Comparison of ENCODE assay signal across 8 cellular contexts in the genomic region with DNA sequence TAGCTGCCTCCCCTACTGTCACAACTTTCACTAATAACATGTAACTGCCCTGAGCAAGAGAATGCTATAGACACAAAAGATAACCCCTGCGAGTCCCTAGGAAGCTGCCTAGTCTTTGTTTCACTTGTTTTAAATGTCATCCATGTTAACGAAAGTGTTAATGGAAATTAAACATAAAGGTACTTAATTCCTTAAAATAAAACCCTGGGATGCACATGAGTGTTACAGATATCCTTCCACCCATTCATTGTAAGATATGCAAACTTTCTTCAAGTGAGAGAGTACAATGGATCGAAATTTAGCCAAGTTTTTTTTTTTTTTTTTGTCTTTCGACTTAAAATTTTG. TPM values are rescaled to one million over a fixed set of nuclear protein-coding genes. Genes with fewer than 3 reads are reported as not detected.
DNase-seq lines count a peak whose midpoint lies in the region; ATAC-seq and TF ChIP-seq lines count a peak whose summit lies in the region.
"Had no signal": no experiment of that assay in that cellular context is flagged by ENCODE, and none has a peak within 500 bp of the region (broad histone marks: within the 10 kb centered on the region; RNA-seq: fewer than 3 reads in every experiment).

No MANE protein-coding gene starts in this region.

- H3K27ac ChIP-seq in HL-60 (replicated peaks) (peak overlapping the region; percentile 85), stomach smooth muscle (ENCODE audit: low read length) (no peak overlapping the region)

- H3K9ac ChIP-seq in stomach smooth muscle (ENCODE audit: low read length in 2 of 2) = peak overlapping the region in 1 of 2 donors; percentile 47

- no peak for TF ChIP-seq CTCF in HL-60 (IDR thresholded peaks at IDR 0.05; ENCODE audit: insufficient read depth, low read length)

- H3K27me3 ChIP-seq in HL-60 (ENCODE audit: insufficient read depth, poor library complexity, severe bottlenecking) = no peaks in the 10 kb centered on the region
- H3K27me3 ChIP-seq in stomach smooth muscle (ENCODE audit: control insufficient read depth in 1 of 2, insufficient read depth in 2 of 2, low read length in 2 of 2) = no peaks in the 10 kb centered on the region

- H3K36me3 ChIP-seq in stomach smooth muscle (ENCODE audit: control insufficient read depth in 2 of 2, insufficient read depth in 2 of 2, low read length in 2 of 2) = no peaks in the 10 kb centered on the region

- peak overlapping the region; percentile 22 for H3K27ac Mint-ChIP-seq in activated naive CD8-positive, alpha-beta T cell treated with anti-CD3 and anti-CD28 coated beads, Interleukin-2, amount 50 U/mL, for 24 hours
- no peak overlapping the region for H3K27ac Mint-ChIP-seq in immature natural killer cell
- H3K27ac Mint-ChIP-seq: activated CD8-positive, alpha-beta memory T cell treated with anti-CD3 and anti-CD28 coated beads, Interleukin-2, amount 10 ng/mL, durations not matched to agents 7 days and 5 days had no signal

- peak overlapping the region; percentile 81 for H3K4me3 Mint-ChIP-seq in activated naive CD8-positive, alpha-beta T cell treated with anti-CD3 and anti-CD28 coated beads, Interleukin-2, amount 50 U/mL, for 24 hours
- peak overlapping the region; percentile 14 to 71 (median 54) for H3K4me3 Mint-ChIP-seq in immature natural killer cell
- H3K4me3 Mint-ChIP-seq: activated CD8-positive, alpha-beta memory T cell treated with anti-CD3 and anti-CD28 coated beads, Interleukin-2, amount 10 ng/mL, durations not matched to agents 7 days and 5 days had no signal

- no peak for DNase-seq in HL-60 (ENCODE audit: low read depth in 1 of 2, low spot score in 1 of 2)
- no peak for DNase-seq in activated naive CD8-positive, alpha-beta T cell treated with anti-CD3 and anti-CD28 coated beads, Interleukin-2, amount 50 U/mL, for 24 hours
- DNase-seq in immature natural killer cell = no peak
- no peak for DNase-seq in NCI-H2227 (lab: John Stamatoyannopoulos, UW; ENCODE audit: unreplicated experiment)
- no peak for DNase-seq in SW 1271 (lab: John Stamatoyannopoulos, UW)
- no peak for DNase-seq in amygdala (lab: John Stamatoyannopoulos, UW)
- DNase-seq: activated CD8-positive, alpha-beta memory T cell treated with anti-CD3 and anti-CD28 coated beads, Interleukin-2, amount 10 ng/mL, durations not matched to agents 7 days and 5 days had no signal

- no peaks in the 10 kb centered on the region for H3K9me3 Mint-ChIP-seq in activated naive CD8-positive, alpha-beta T cell treated with anti-CD3 and anti-CD28 coated beads, Interleukin-2, amount 50 U/mL, for 24 hours
- peaks cover 0 to 16% (median under 1%) of the 10 kb centered on the region in 6 donors for H3K9me3 Mint-ChIP-seq in immature natural killer cell

- H3K27me3 Mint-ChIP-seq in activated naive CD8-positive, alpha-beta T cell treated with anti-CD3 and anti-CD28 coated beads, Interleukin-2, amount 50 U/mL, for 24 hours = peaks cover 62% of the 10 kb centered on the region
- peaks cover 3 to 25% (median 10%) of the 10 kb centered on the region in 3 donors for H3K27me3 Mint-ChIP-seq in immature natural killer cell (ENCODE audit: low read depth in 3 of 3)

- no peak for ATAC-seq in activated naive CD8-positive, alpha-beta T cell treated with anti-CD3 and anti-CD28 coated beads, Interleukin-2, amount 50 U/mL, for 24 hours
- ATAC-seq: activated CD8-positive, alpha-beta memory T cell treated with anti-CD3 and anti-CD28 coated beads, Interleukin-2, amount 10 ng/mL, durations not matched to agents 7 days and 5 days had no signal

- H3K4me3 ChIP-seq in HL-60 (replicated peaks; ENCODE audit: insufficient read depth, low read length) (peak overlapping the region; percentile 86), stomach smooth muscle (ENCODE audit: low read length in 2 of 2) (peak overlapping the region; percentile 84 to 88)

- H3K36me3 Mint-ChIP-seq in activated naive CD8-positive, alpha-beta T cell treated with anti-CD3 and anti-CD28 coated beads, Interleukin-2, amount 50 U/mL, for 24 hours (ENCODE audit: low read depth) = no peaks in the 10 kb centered on the region
- no peaks in the 10 kb centered on the region for H3K36me3 Mint-ChIP-seq in immature natural killer cell
- H3K36me3 Mint-ChIP-seq: activated CD8-positive, alpha-beta memory T cell treated with anti-CD3 and anti-CD28 coated beads, Interleukin-2, amount 10 ng/mL, durations not matched to agents 7 days and 5 days had no signal

- H3K9me3 ChIP-seq in stomach smooth muscle (ENCODE audit: control insufficient read depth in 2 of 2, low read length in 2 of 2) = no peaks in the 10 kb centered on the region

- H3K4me1 Mint-ChIP-seq in activated naive CD8-positive, alpha-beta T cell treated with anti-CD3 and anti-CD28 coated beads, Interleukin-2, amount 50 U/mL, for 24 hours = peaks cover 40% of the 10 kb centered on the region
- H3K4me1 Mint-ChIP-seq in immature natural killer cell = peaks cover 14 to 19% of the 10 kb centered on the region in 2 donors

- H3K4me1 ChIP-seq in stomach smooth muscle (ENCODE audit: control insufficient read depth, insufficient read depth, low read length) = no peaks in the 10 kb centered on the region

RNA-seq across cellular contexts. Expression of a gene that starts 1.4 kb away (rescaled TPM):
- under 1 TPM in 1 of 3 donors, not detected in 2; 0.22 TPM for polyA plus RNA-seq in immature natural killer cell
